9 cellular contexts compared by ENCODE assay signal in genomic region chr2:191155608-191156071, GRCh38. TPM values are rescaled to one million over a fixed set of nuclear protein-coding genes. Genes with fewer than 3 reads are reported as not detected.
DNase-seq lines count a peak whose midpoint lies in the region; ATAC-seq and TF ChIP-seq lines count a peak whose summit lies in the region.
"Had no signal": no experiment of that assay in that cellular context is flagged by ENCODE, and none has a peak within 500 bp of the region (broad histone marks: within the 10 kb centered on the region; RNA-seq: fewer than 3 reads in every experiment).

No MANE protein-coding gene starts in this region.

- no peaks in the 10 kb centered on the region for H3K4me1 ChIP-seq in BE2C
- H3K4me1 ChIP-seq in Peyer's patch = peaks cover 0 to 7% (median 0%) of the 10 kb centered on the region in 4 donors
- H3K4me1 ChIP-seq in neural progenitor cell = no peaks in the 10 kb centered on the region

- H3K27ac Mint-ChIP-seq in effector memory CD8-positive, alpha-beta T cell = peak overlapping the region; percentile 12 to 65
- H3K27ac Mint-ChIP-seq in neural progenitor cell = peak overlapping the region; percentile 6
- H3K27ac Mint-ChIP-seq: memory B cell had no signal

- peaks cover 8% of the 10 kb centered on the region for H3K36me3 Mint-ChIP-seq in effector memory CD8-positive, alpha-beta T cell (ENCODE audit: insufficient read depth)
- H3K36me3 Mint-ChIP-seq in neural progenitor cell = no peaks in the 10 kb centered on the region
- H3K36me3 Mint-ChIP-seq: memory B cell had no signal

- H3K27me3 ChIP-seq in BE2C = no peaks in the 10 kb centered on the region
- H3K27me3 ChIP-seq in Peyer's patch = no peaks in the 10 kb centered on the region
- H3K27me3 ChIP-seq in neural progenitor cell = peaks cover 15% of the 10 kb centered on the region

- peaks cover 30 to 36% of the 10 kb centered on the region in 2 donors for H3K4me1 Mint-ChIP-seq in effector memory CD8-positive, alpha-beta T cell (ENCODE audit: low read depth in 2 of 2)
- peaks cover 28% of the 10 kb centered on the region for H3K4me1 Mint-ChIP-seq in neural progenitor cell

- H3K9me3 ChIP-seq in BE2C (no peaks in the 10 kb centered on the region), Peyer's patch (no peaks in the 10 kb centered on the region), neural progenitor cell (ENCODE audit: low read depth) (no peaks in the 10 kb centered on the region)

- DNase-seq in BE2C (no peak), Peyer's patch (no peak), neural progenitor cell (ENCODE audit: low spot score) (no peak)
- DNase-seq in effector memory CD8-positive, alpha-beta T cell = no peak
- DNase-seq in stimulated activated CD4-positive, alpha-beta T cell treated with anti-CD3 and anti-CD28 coated beads, Interleukin-4, amount 100 ng/mL, for 1 hour = no peak

- H3K36me3 ChIP-seq in BE2C = no peaks in the 10 kb centered on the region
- H3K36me3 ChIP-seq in Peyer's patch = no peaks in the 10 kb centered on the region
- H3K36me3 ChIP-seq in neural progenitor cell = no peaks in the 10 kb centered on the region

- H3F3A ChIP-seq in neural progenitor cell (ENCODE audit: low read depth) = no peaks in the 10 kb centered on the region

- TF ChIP-seq CTCF in BE2C (IDR thresholded peaks at IDR 0.05; ENCODE audit: low read depth, low read length) = peak; percentile 82
- TF ChIP-seq CTCF in Peyer's patch (IDR thresholded peaks at IDR 0.05) = peak in 5 of 6 experiments; percentile 32 to 74 (median 70)
- peak; percentile 49 for TF ChIP-seq CTCF in neural progenitor cell (IDR thresholded peaks at IDR 0.05)

- H3K9ac ChIP-seq in neural progenitor cell = no peak overlapping the region

- H4K20me1 ChIP-seq in neural progenitor cell (ENCODE audit: low read depth) = no peaks in the 10 kb centered on the region

- no peaks in the 10 kb centered on the region for H3K27me3 Mint-ChIP-seq in effector memory CD8-positive, alpha-beta T cell
- peaks cover 9% of the 10 kb centered on the region for H3K27me3 Mint-ChIP-seq in neural progenitor cell (ENCODE audit: insufficient read depth, low read depth)

- no peaks in the 10 kb centered on the region for H3K9me3 Mint-ChIP-seq in effector memory CD8-positive, alpha-beta T cell
- peaks cover 2% of the 10 kb centered on the region for H3K9me3 Mint-ChIP-seq in neural progenitor cell
- H3K9me3 Mint-ChIP-seq: memory B cell had no signal

- no peaks in the 10 kb centered on the region for H3K79me2 ChIP-seq in neural progenitor cell (ENCODE audit: low read depth)

- TF ChIP-seq POLR2A in Peyer's patch (IDR thresholded peaks at IDR 0.05) = no peak

- H3K4me2 ChIP-seq in neural progenitor cell = no peak overlapping the region

- H3K27ac ChIP-seq in Peyer's patch = no peak overlapping the region
- no peak overlapping the region for H3K27ac ChIP-seq in neural progenitor cell

- H3K4me3 Mint-ChIP-seq in effector memory CD8-positive, alpha-beta T cell = peak overlapping the region in 1 of 2 donors; percentile 9
- no peak overlapping the region for H3K4me3 Mint-ChIP-seq in neural progenitor cell
- H3K4me3 Mint-ChIP-seq: memory B cell had no signal

- H3K4me3 ChIP-seq in BE2C (ENCODE audit: low read depth, low read length) (no peak overlapping the region), Peyer's patch (no peak overlapping the region), neural progenitor cell (no peak overlapping the region)

- ATAC-seq in GM18502 (IDR thresholded peaks at IDR 0.05; ENCODE audit: poor library complexity, unreplicated experiment) = peak; percentile 48
- peak; percentile 41 for ATAC-seq in HG03469 (IDR thresholded peaks at IDR 0.05; ENCODE audit: unreplicated experiment)
- ATAC-seq in effector memory CD8-positive, alpha-beta T cell (replicated peaks) = peak; percentile 17
- ATAC-seq in GM19455 (IDR thresholded peaks at IDR 0.05; ENCODE audit: unreplicated experiment) = no peak

- no peak overlapping the region for H2AFZ ChIP-seq in neural progenitor cell (replicated peaks)

RNA-seq across cellular contexts. Expression of gene STAT4, which starts 4.8 kb away (rescaled TPM):
- polyA plus RNA-seq in BE2C (2012; ENCODE audit: insufficient read depth, insufficient read length, low read depth) = 0.57 TPM
- total RNA-seq in Peyer's patch = 10 to 100 TPM in 1 of 4 donors, 1 to 10 TPM in 3; 5.0 to 18.2 (median 5.9) TPM
- 0.32 and 0.62 TPM in 2 replicates for total RNA-seq in neural progenitor cell (ENCODE audit: low replicate concordance)
